ENCODE assay signal across 8 cellular contexts in genomic region chr9:34458013-34458966, GRCh38. TPM values are rescaled to one million over a fixed set of nuclear protein-coding genes. Genes with fewer than 3 reads are reported as not detected.
A peak's percentile ranks its signal among the peaks of the same experiment; 100 is the strongest.
DNase-seq lines count a peak whose midpoint lies in the region; FAIRE-seq and TF ChIP-seq lines count a peak whose summit lies in the region.

Gene DNAI1 (plus strand): TSS chr9:34458805. CDS start chr9:34459006, 201 bp downstream.
Gene FAM219A (minus strand): TSS chr9:34458570. CDS start chr9:34458263, 307 bp downstream.

- H3K27ac ChIP-seq in neuronal stem cell (replicated peaks; ENCODE audit: low read length) (peak within 1 kb of the TSS; percentile 43), subcutaneous abdominal adipose tissue (ENCODE audit: low read depth, low read length) (peak within 1 kb of the TSS; percentile 55)

- no peaks in the 10 kb centered on the region for H3K9me3 ChIP-seq in neuronal stem cell (replicated peaks in 1 of 2; ENCODE audit: control insufficient read depth in 2 of 2, insufficient read depth in 1 of 2, low read depth in 1 of 2, low read length in 2 of 2)
- no peaks in the 10 kb centered on the region for H3K9me3 ChIP-seq in subcutaneous abdominal adipose tissue (ENCODE audit: control insufficient read depth in 5 of 5, low read length in 5 of 5)

- CTCF ChIA-PET in activated naive CD4-positive, alpha-beta T cell treated with anti-CD3 and anti-CD28 coated beads, Interleukin-2, amount 10 ng/mL, durations not matched to agents 7 days and 5 days (lab: Charles Lee), result interaction anchor here (1.0 to 1.6 kb wide), 2 partner anchors 79 to 154 kb away, joined by 4 to 5 read pairs; partner anchors contain the start of gene RPP25L

- no peak within 1 kb of the TSS for H2AK5ac ChIP-seq in neuronal stem cell (ENCODE audit: low read depth, low read length)

- no peak within 1 kb of the TSS for H3K4ac ChIP-seq in neuronal stem cell (ENCODE audit: low read length)

- no CpG with 5 or more reads among the region's 94 CpGs for WGBS in neuronal stem cell (ENCODE audit: extremely low coverage in 2 of 2, insufficient read length in 2 of 2, insufficient replicate concordance in 1 of 2), 2 donors

- H2BK12ac ChIP-seq in neuronal stem cell (ENCODE audit: low read length), result no peak within 1 kb of the TSS

- no peak for TF ChIP-seq CTCF in HFFc6 (IDR thresholded peaks at IDR 0.05)

- H2BK5ac ChIP-seq in neuronal stem cell (ENCODE audit: low read length), result no peak within 1 kb of the TSS

- peak within 1 kb of the TSS; percentile 57 for H3K23ac ChIP-seq in neuronal stem cell (ENCODE audit: low read depth, low read length, poor library complexity)

- H3K4me1 Mint-ChIP-seq in HFFc6 (ENCODE audit: low read depth), result peaks cover 50% of the 10 kb centered on the region
- H3K4me1 Mint-ChIP-seq in activated naive CD4-positive, alpha-beta T cell treated with anti-CD3 and anti-CD28 coated beads, Interleukin-2, amount 10 ng/mL, durations not matched to agents 7 days and 5 days, result peaks cover 49% of the 10 kb centered on the region

- no peak within 1 kb of the TSS for H2BK120ac ChIP-seq in neuronal stem cell (ENCODE audit: low read depth, low read length)

- no peak within 1 kb of the TSS for H4K91ac ChIP-seq in neuronal stem cell (ENCODE audit: low read depth, low read length, poor library complexity)

- peak within 1 kb of the TSS; percentile 88 for H3K18ac ChIP-seq in neuronal stem cell (ENCODE audit: low read length)

- peak within 1 kb of the TSS; percentile 60 for H3K14ac ChIP-seq in neuronal stem cell (ENCODE audit: low read length)

- peak; percentile 97 for FAIRE-seq in frontal cortex (lab: Jason Lieb, UNC)

- H3K9me3 Mint-ChIP-seq in HFFc6, result no peaks in the 10 kb centered on the region
- no peaks in the 10 kb centered on the region for H3K9me3 Mint-ChIP-seq in activated naive CD4-positive, alpha-beta T cell treated with anti-CD3 and anti-CD28 coated beads, Interleukin-2, amount 10 ng/mL, durations not matched to agents 7 days and 5 days

- no peaks in the 10 kb centered on the region for H3K79me1 ChIP-seq in neuronal stem cell (ENCODE audit: low read depth, low read length)

- peaks cover 8% of the 10 kb centered on the region; the same call in 1 of the 2 replicates for H3K36me3 Mint-ChIP-seq in HFFc6 (ENCODE audit: low read depth)
- no peaks in the 10 kb centered on the region for H3K36me3 Mint-ChIP-seq in activated naive CD4-positive, alpha-beta T cell treated with anti-CD3 and anti-CD28 coated beads, Interleukin-2, amount 10 ng/mL, durations not matched to agents 7 days and 5 days

- no peak within 1 kb of the TSS for H4K8ac ChIP-seq in neuronal stem cell (ENCODE audit: low read depth, low read length)

- DNase-seq in GM04504 (ENCODE audit: low read depth) (peak; percentile 97), HFFc6 (peak; percentile 98), NAMALWA (ENCODE audit: low spot score) (peak; percentile 98), SK-MEL-5 (ENCODE audit: low read depth, low spot score) (peak; percentile 96), frontal cortex (ENCODE audit: low spot score in 2 of 2) (peak; percentile 99), neuronal stem cell (ENCODE audit: low spot score) (peak; percentile 99)
- peak; percentile 99 for DNase-seq in activated naive CD4-positive, alpha-beta T cell treated with anti-CD3 and anti-CD28 coated beads, Interleukin-2, amount 10 ng/mL, durations not matched to agents 7 days and 5 days

- peaks cover 0 to 8% (median 0%) of the 10 kb centered on the region in 3 experiments for H3K27me3 ChIP-seq in neuronal stem cell (ENCODE audit: control insufficient read depth in 3 of 3, insufficient read depth in 3 of 3, low read depth in 1 of 3, low read length in 3 of 3)
- H3K27me3 ChIP-seq in subcutaneous abdominal adipose tissue (ENCODE audit: control insufficient read depth in 5 of 5, insufficient read depth in 4 of 5, low read length in 5 of 5), result no peaks in the 10 kb centered on the region

- in situ Hi-C loops in SK-MEL-5 (cut with HindIII; ENCODE audit: low pct_unique_long_range_greater_than_20kb, low sequenced_read_pairs), result no loop called here

- H3K4me2 ChIP-seq in neuronal stem cell (ENCODE audit: insufficient read depth, low read length, poor library complexity, severe bottlenecking), result peak within 1 kb of the TSS; percentile 88

- H3K27me3 Mint-ChIP-seq in HFFc6 (ENCODE audit: insufficient read depth), result peaks cover 9% of the 10 kb centered on the region
- peaks cover 30% of the 10 kb centered on the region for H3K27me3 Mint-ChIP-seq in activated naive CD4-positive, alpha-beta T cell treated with anti-CD3 and anti-CD28 coated beads, Interleukin-2, amount 10 ng/mL, durations not matched to agents 7 days and 5 days

- peaks cover 12 to 26% of the 10 kb centered on the region in 2 donors for H3K4me1 ChIP-seq in neuronal stem cell (ENCODE audit: control insufficient read depth in 2 of 2, insufficient read depth in 1 of 2, low read depth in 1 of 2, low read length in 2 of 2)
- H3K4me1 ChIP-seq in subcutaneous abdominal adipose tissue (ENCODE audit: control insufficient read depth in 5 of 5, insufficient read depth in 5 of 5, low read length in 5 of 5), result peaks cover 14 to 49% (median 46%) of the 10 kb centered on the region in 5 donors

- no peaks in the 10 kb centered on the region for H3K36me3 ChIP-seq in neuronal stem cell (replicated peaks in 1 of 2; ENCODE audit: control insufficient read depth in 2 of 2, insufficient read depth in 2 of 2, low read length in 2 of 2)
- H3K36me3 ChIP-seq in subcutaneous abdominal adipose tissue (ENCODE audit: control insufficient read depth in 5 of 5, insufficient read depth in 5 of 5, low read length in 5 of 5), result no peaks in the 10 kb centered on the region

- H3K9ac ChIP-seq in neuronal stem cell (ENCODE audit: low read depth, low read length, poor library complexity) (peak within 1 kb of the TSS; percentile 85), subcutaneous abdominal adipose tissue (ENCODE audit: low read length in 5 of 5) (peak within 1 kb of the TSS in 4 of 5 donors; percentile 75 to 91 (median 82))

- H3K4me3 ChIP-seq in neuronal stem cell (ENCODE audit: low read length in 2 of 2), result peak within 1 kb of the TSS; percentile 83 to 92
- peak within 1 kb of the TSS; percentile 73 to 94 (median 87) for H3K4me3 ChIP-seq in subcutaneous abdominal adipose tissue (ENCODE audit: low read depth in 1 of 5, low read length in 5 of 5)

- H3K4me3 Mint-ChIP-seq in HFFc6, result peak within 1 kb of the TSS; percentile 100
- H3K4me3 Mint-ChIP-seq in activated naive CD4-positive, alpha-beta T cell treated with anti-CD3 and anti-CD28 coated beads, Interleukin-2, amount 10 ng/mL, durations not matched to agents 7 days and 5 days, result peak within 1 kb of the TSS; percentile 90

- H2AFZ ChIP-seq in neuronal stem cell (ENCODE audit: low read length), result peak within 1 kb of the TSS; percentile 79

- peak within 1 kb of the TSS; percentile 95 for H3K27ac Mint-ChIP-seq in HFFc6
- peak within 1 kb of the TSS; percentile 83 for H3K27ac Mint-ChIP-seq in activated naive CD4-positive, alpha-beta T cell treated with anti-CD3 and anti-CD28 coated beads, Interleukin-2, amount 10 ng/mL, durations not matched to agents 7 days and 5 days

- no peak within 1 kb of the TSS for H2BK15ac ChIP-seq in neuronal stem cell (ENCODE audit: low read length)

RNA-seq across cellular contexts. Expression of gene DNAI1, which starts in this region (rescaled TPM):
- not detected for total RNA-seq in HFFc6 (2021; fragmentation: NEBNext Ultra II Directional; extraction: Animal tissue kit (Norgen Biotek cat#: 25700))
- total RNA-seq in SK-MEL-5 (2014; rRNA removed; shearing (Covaris generic)), result 0.45 and 0.77 TPM in 2 replicates
- 0.11 and 0.49 TPM in 2 replicates for polyA plus RNA-seq in SK-MEL-5 (2015; cell fraction: cytosol; rRNA removed)
- polyA plus RNA-seq in SK-MEL-5 (2015; cell fraction: nucleus; rRNA removed), result 4.9 and 5.0 TPM in 2 replicates
- 1.2 TPM for total RNA-seq in frontal cortex
- 0.99 TPM for polyA plus RNA-seq in neuronal stem cell (2013, experiment 1 of 2)
- 1.3 TPM for polyA plus RNA-seq in neuronal stem cell (2013, experiment 2 of 2)

RNA-seq across cellular contexts. Expression of gene FAM219A, which starts in this region (rescaled TPM):
- 10 to 100 TPM; 21.6 to 23.6 (median 22.6) TPM for total RNA-seq in HFFc6 (2021; fragmentation: NEBNext Ultra II Directional; extraction: Animal tissue kit (Norgen Biotek cat#: 25700))
- 7.4 and 8.2 TPM in 2 replicates for total RNA-seq in SK-MEL-5 (2014; rRNA removed; shearing (Covaris generic))
- polyA plus RNA-seq in SK-MEL-5 (2015; cell fraction: cytosol; rRNA removed), result 21.0 and 22.6 TPM in 2 replicates
- polyA plus RNA-seq in SK-MEL-5 (2015; cell fraction: nucleus; rRNA removed), result 30.2 and 32.8 TPM in 2 replicates
- 22.4 TPM for total RNA-seq in frontal cortex
- 6.8 TPM for polyA plus RNA-seq in neuronal stem cell (2013, experiment 1 of 2)
- polyA plus RNA-seq in neuronal stem cell (2013, experiment 2 of 2), result 7.5 TPM

Comparison
In these comparisons a context has a peak if more than half of its experiments do, and no peak if none do; other contexts are left out.
1. Peak in every context shown above with its lines: DNase-seq, H3K4me3 ChIP-seq and H3K27ac ChIP-seq.